8 cellular contexts compared by ENCODE assay signal in the genomic region with DNA sequence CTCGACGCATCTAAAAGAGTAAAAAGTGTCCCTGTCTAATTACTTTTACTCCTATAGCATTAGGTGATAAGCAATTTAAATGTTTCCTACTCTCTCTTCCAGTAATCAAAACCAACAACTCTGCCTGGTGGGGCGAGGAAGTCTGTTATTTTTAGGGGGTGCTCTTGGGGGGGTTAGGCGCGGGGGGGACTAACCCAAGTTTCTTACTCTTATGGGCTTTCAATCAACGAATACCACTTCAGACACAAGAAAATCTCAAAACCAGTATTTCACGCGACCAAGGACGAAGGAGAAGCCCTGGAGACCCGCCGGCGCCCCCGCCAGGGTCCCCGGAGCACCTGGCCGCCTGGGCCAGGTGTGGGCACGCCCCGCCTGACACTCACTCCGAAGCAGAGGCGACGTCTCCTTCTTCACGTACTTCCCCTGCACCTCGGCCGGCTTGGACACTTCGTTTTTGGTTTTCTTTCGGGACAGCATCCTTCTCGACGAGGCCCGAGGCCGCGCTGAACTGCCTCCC. TPM values are rescaled to one million over a fixed set of nuclear protein-coding genes. Genes with fewer than 3 reads are reported as not detected.
DNase-seq lines count a peak whose midpoint lies in the region; ATAC-seq and TF ChIP-seq lines count a peak whose summit lies in the region.

No MANE protein-coding gene starts in this region.

- peak overlapping the region; percentile 94 for H2AFZ ChIP-seq in DND-41 (ENCODE audit: low read depth, low read length)

- H3K36me3 ChIP-seq in DND-41 (ENCODE audit: insufficient read depth, low read length) (peaks cover 4% of the 10 kb centered on the region; the same call in 1 of the 2 replicates), esophagus muscularis mucosa (peaks cover 0 to 7% (median 0%) of the 10 kb centered on the region in 4 donors), ovary (no peaks in the 10 kb centered on the region)

- POLR2A ChIA-PET in activated B cell treated with CpG ODN at 0.5 μM for 24 hours (lab: Charles Lee): interaction anchor here (1.0 to 1.9 kb wide), 6 partner anchors 10 to 1047 kb away, joined by 3 to 25 read pairs (median 5); a partner anchor contains a TSS

- peak overlapping the region; percentile 78 to 82 for H3K4me3 ChIP-seq in DND-41 (ENCODE audit: low read depth in 1 of 2, low read length in 2 of 2)
- peak overlapping the region; percentile 80 to 94 (median 86) for H3K4me3 ChIP-seq in esophagus muscularis mucosa
- H3K4me3 ChIP-seq in ovary: peak overlapping the region; percentile 79

- no peak overlapping the region for H3K27ac Mint-ChIP-seq in activated B cell treated with CpG ODN at 0.5 μM for 24 hours

- TF ChIP-seq POLR2A in esophagus muscularis mucosa (IDR thresholded peaks at IDR 0.05; ENCODE audit: low read depth): no peak
- TF ChIP-seq POLR2A in ovary (IDR thresholded peaks at IDR 0.05): no peak

- no peak overlapping the region for H3K4me3 Mint-ChIP-seq in activated B cell treated with CpG ODN at 0.5 μM for 24 hours

- TF ChIP-seq EP300 in esophagus muscularis mucosa (IDR thresholded peaks at IDR 0.05) (no peak), ovary (IDR thresholded peaks at IDR 0.05) (no peak)

- peak overlapping the region; percentile 75 for H3K9ac ChIP-seq in DND-41 (ENCODE audit: low read depth, low read length)

- DNase-seq in DND-41 (peak; percentile 29), activated B cell treated with CpG ODN at 0.5 μM for 24 hours (no peak), esophagus muscularis mucosa (ENCODE audit: extremely low spot score) (no peak), ovary (peak in 2 of 5 donors; percentile 46 to 52), NCI-H446 treated with DMSO at 0.1 percent for 48 hours (lab: John Stamatoyannopoulos, UW) (no peak), foreskin melanocyte (no peak)

- H3K4me1 ChIP-seq in DND-41 (ENCODE audit: insufficient read depth, low read length) (peaks cover 30% of the 10 kb centered on the region), esophagus muscularis mucosa (peaks cover 7 to 41% (median 32%) of the 10 kb centered on the region in 4 donors), ovary (ENCODE audit: insufficient read depth) (peaks cover 3% of the 10 kb centered on the region)

- 0% methylated on average over 11 of the region's 30 CpGs for WGBS in esophagus muscularis mucosa
- 0 to 1% (median 0%) methylated on average over 30 of the region's 30 CpGs for WGBS in ovary, 3 donors

- intact Hi-C loops in activated B cell treated with CpG ODN at 0.5 μM for 24 hours (cut with micrococcal nuclease) (loop anchor here (1.0 to 10.0 kb wide), 8 partner anchors 10 to 1177 kb away; no protein-coding TSS in a partner anchor), esophagus muscularis mucosa (cut with DNase I) (loop anchor here (5.0 to 10.0 kb wide), 2 partner anchors 165 to 353 kb away; a partner anchor contains a TSS), ovary (cut with DNase I) (loop anchor here in 1 of 4 donors (5.0 kb wide), 1 partner anchor 325 kb away; no protein-coding TSS in a partner anchor)

- H3K9me3 ChIP-seq in DND-41 (ENCODE audit: insufficient read depth, low read length, severe bottlenecking) (no peaks in the 10 kb centered on the region), esophagus muscularis mucosa (no peaks in the 10 kb centered on the region), ovary (no peaks in the 10 kb centered on the region)

- peak; percentile 23 for TF ChIP-seq CTCF in DND-41 (IDR thresholded peaks at IDR 0.05; ENCODE audit: borderline replicate concordance, extremely low read depth, low read length, poor library complexity, severe bottlenecking)
- TF ChIP-seq CTCF in activated B cell treated with CpG ODN at 0.5 μM for 24 hours (IDR thresholded peaks at IDR 0.05): no peak
- no peak for TF ChIP-seq CTCF in esophagus muscularis mucosa (IDR thresholded peaks at IDR 0.05)
- no peak for TF ChIP-seq CTCF in ovary (IDR thresholded peaks at IDR 0.05)

- peak; percentile 38; the same call in 2 of the 3 replicates for ATAC-seq in DND-41 (ENCODE audit: insufficient read depth, low read depth)
- peak; percentile 69 for ATAC-seq in GM19395 (IDR thresholded peaks at IDR 0.05; ENCODE audit: unreplicated experiment)
- ATAC-seq in HG03442 (IDR thresholded peaks at IDR 0.05; ENCODE audit: unreplicated experiment): peak; percentile 41
- ATAC-seq in activated B cell treated with CpG ODN at 0.5 μM for 24 hours (ENCODE audit: low read depth): peak; percentile 51

- H4K20me1 ChIP-seq in DND-41 (ENCODE audit: insufficient read depth, low read length): no peaks in the 10 kb centered on the region

- CTCF ChIA-PET in activated B cell treated with CpG ODN at 0.5 μM for 24 hours (lab: Charles Lee): interaction anchor here (1.0 to 1.8 kb wide), 2 partner anchors 47 kb away, joined by 3 to 4 read pairs; no protein-coding TSS in a partner anchor

- peaks cover 23% of the 10 kb centered on the region for H3K79me2 ChIP-seq in DND-41 (ENCODE audit: insufficient read depth, low read length)

- H3K27ac ChIP-seq in DND-41 (ENCODE audit: low read length): peak overlapping the region; percentile 2; the same call in 1 of the 2 replicates
- H3K27ac ChIP-seq in esophagus muscularis mucosa (replicated peaks in 1 of 4): peak overlapping the region; percentile 96 to 100 (median 98)
- H3K27ac ChIP-seq in ovary: peak overlapping the region; percentile 94 to 99

- H3K27me3 ChIP-seq in DND-41 (ENCODE audit: insufficient read depth, low read length, poor library complexity): peaks cover 11% of the 10 kb centered on the region
- no peaks in the 10 kb centered on the region for H3K27me3 ChIP-seq in esophagus muscularis mucosa
- no peaks in the 10 kb centered on the region for H3K27me3 ChIP-seq in ovary

- peaks cover 34% of the 10 kb centered on the region for H3K4me1 Mint-ChIP-seq in activated B cell treated with CpG ODN at 0.5 μM for 24 hours

- H3K27me3 Mint-ChIP-seq in activated B cell treated with CpG ODN at 0.5 μM for 24 hours: no peaks in the 10 kb centered on the region

- peak overlapping the region; percentile 91 for H3K4me2 ChIP-seq in DND-41 (ENCODE audit: insufficient read depth, low read length)

- no peaks in the 10 kb centered on the region for H3K9me3 Mint-ChIP-seq in activated B cell treated with CpG ODN at 0.5 μM for 24 hours

- peaks cover 25% of the 10 kb centered on the region for H3K36me3 Mint-ChIP-seq in activated B cell treated with CpG ODN at 0.5 μM for 24 hours (ENCODE audit: low read depth)

RNA-seq across cellular contexts. Expression of a gene that starts 0.6 kb away (rescaled TPM):
- 31.0 and 33.3 TPM in 2 replicates for total RNA-seq in activated B cell treated with CpG ODN at 0.5 μM for 24 hours
- total RNA-seq in esophagus muscularis mucosa: 10 to 100 TPM; 34.5 to 48.5 (median 40.2) TPM
- 10 to 100 TPM; 35.3 to 49.9 (median 45.8) TPM for total RNA-seq in ovary
- 10 to 100 TPM; 30.5 to 48.7 TPM for polyA plus RNA-seq in ovary

Comparison
In these comparisons a context has a peak if more than half of its experiments do, and no peak if none do; other contexts are left out.
1. H3K27ac ChIP-seq: peak in every context shown above with its lines; median percentile 98 in esophagus muscularis mucosa; 96 in ovary; 2 in DND-41.